In the genomic region with DNA sequence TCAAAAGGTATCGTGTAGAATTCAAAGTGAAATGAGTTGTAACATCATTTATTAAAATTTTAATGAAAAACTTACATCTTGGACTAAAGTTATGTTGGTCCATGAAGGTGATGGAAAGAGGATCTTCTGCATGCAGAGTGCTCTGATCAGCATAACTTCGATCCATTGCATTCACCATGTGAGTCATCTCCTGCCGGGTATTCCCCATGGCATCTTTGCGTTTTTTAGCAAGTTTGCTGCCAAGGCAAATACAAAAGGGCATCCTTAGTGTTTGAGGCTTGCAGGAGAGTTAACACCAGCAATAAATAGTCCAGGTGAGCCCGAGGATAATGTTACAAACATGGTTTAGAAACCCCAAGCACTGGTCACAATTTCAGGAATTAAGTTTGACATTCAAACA, we compare ENCODE assay signal across 25 cellular contexts.
DNase-seq lines count a peak whose midpoint lies in the region; ATAC-seq and TF ChIP-seq lines count a peak whose summit lies in the region.
"Had no signal": no experiment of that assay in that cellular context is flagged by ENCODE, and none has a peak within 500 bp of the region (broad histone marks: within the 10 kb centered on the region; RNA-seq: fewer than 3 reads in every experiment).

No MANE protein-coding gene starts in this region.

- ATAC-seq in GM21619 (IDR thresholded peaks at IDR 0.05; ENCODE audit: unreplicated experiment) (no peak), GM18870 (IDR thresholded peaks at IDR 0.05; ENCODE audit: unreplicated experiment) (no peak)
- ATAC-seq: A549; activated CD8-positive, alpha-beta memory T cell treated with anti-CD3 and anti-CD28 coated beads, Interleukin-2, amount 10 ng/mL, durations not matched to agents 7 days and 5 days; GM12878; naive thymus-derived CD8-positive, alpha-beta T cell had no signal

- no peaks in the 10 kb centered on the region for H3K9me3 Mint-ChIP-seq in activated naive CD4-positive, alpha-beta T cell treated with anti-CD3 and anti-CD28 coated beads for 36 hours

- H3K4me1 ChIP-seq in SK-N-SH (ENCODE audit: control insufficient read depth in 1 of 2, insufficient read depth in 2 of 2, low read depth in 1 of 2, low read length in 1 of 2): no peaks in the 10 kb centered on the region; a peak in 1 of 4 replicates
- H3K4me1 ChIP-seq: BLaER1, parathyroid adenoma had no signal

- no peak overlapping the region for H3K27ac ChIP-seq in SK-N-SH (ENCODE audit: low read depth in 2 of 2, low read length in 1 of 2)
- H3K27ac ChIP-seq: A549, BLaER1, parathyroid adenoma, stomach had no signal

- peaks cover 0 to 21% of the 10 kb centered on the region in 2 experiments for H3K36me3 ChIP-seq in SK-N-SH (replicated peaks in 1 of 2; ENCODE audit: control insufficient read depth in 1 of 2, insufficient read depth in 2 of 2, low read length in 1 of 2)
- H3K36me3 ChIP-seq: BLaER1 had no signal

- no peaks in the 10 kb centered on the region for H3K27me3 ChIP-seq in SK-N-SH (ENCODE audit: insufficient read depth)
- H3K27me3 ChIP-seq: BLaER1, stomach had no signal

- CTCF ChIA-PET in activated naive CD4-positive, alpha-beta T cell treated with anti-CD3 and anti-CD28 coated beads for 36 hours (lab: Charles Lee): no interaction called here
- CTCF ChIA-PET in SK-N-SH (lab: Yijun Ruan, JAX): no interaction called here

- no peak overlapping the region for H3K4me3 ChIP-seq in SK-N-SH (ENCODE audit: low read depth in 2 of 2, low read length in 1 of 2)
- H3K4me3 ChIP-seq: A549, BLaER1, GM12878, stomach had no signal

- H3K9me3 ChIP-seq in SK-N-SH: no peaks in the 10 kb centered on the region
- H3K9me3 ChIP-seq: A549, BLaER1, stomach had no signal

- WGBS in SK-N-SH (ENCODE audit: low lambda C conversion rate): 40% methylated on average over 5 of the region's 5 CpGs

- intact Hi-C loops in activated naive CD4-positive, alpha-beta T cell treated with anti-CD3 and anti-CD28 coated beads for 36 hours (cut with micrococcal nuclease): no loop called here

- no peak overlapping the region for H3K9ac ChIP-seq in SK-N-SH
- H3K9ac ChIP-seq: BLaER1, parathyroid adenoma had no signal

- H3K79me2 ChIP-seq in SK-N-SH (ENCODE audit: insufficient read depth): no peaks in the 10 kb centered on the region
- H3K79me2 ChIP-seq: parathyroid adenoma had no signal

- POLR2A ChIA-PET in SK-N-SH (lab: Yijun Ruan, JAX): no interaction called here

- no peak overlapping the region for H3K27ac Mint-ChIP-seq in activated naive CD4-positive, alpha-beta T cell treated with anti-CD3 and anti-CD28 coated beads for 36 hours
- H3K27ac Mint-ChIP-seq: activated CD8-positive, alpha-beta memory T cell treated with anti-CD3 and anti-CD28 coated beads, Interleukin-2, amount 10 ng/mL, durations not matched to agents 7 days and 5 days had no signal

- H3K4me3 Mint-ChIP-seq in activated naive CD4-positive, alpha-beta T cell treated with anti-CD3 and anti-CD28 coated beads for 36 hours: no peak overlapping the region
- H3K4me3 Mint-ChIP-seq: activated CD8-positive, alpha-beta memory T cell treated with anti-CD3 and anti-CD28 coated beads, Interleukin-2, amount 10 ng/mL, durations not matched to agents 7 days and 5 days; naive thymus-derived CD8-positive, alpha-beta T cell had no signal

- no peak overlapping the region for H2AFZ ChIP-seq in SK-N-SH (ENCODE audit: low read depth)
- H2AFZ ChIP-seq: parathyroid adenoma had no signal

- H3F3A ChIP-seq in SK-N-SH (replicated peaks; ENCODE audit: insufficient read depth): no peaks in the 10 kb centered on the region

- no peak for TF ChIP-seq RAD21 in SK-N-SH (IDR thresholded peaks at IDR 0.05; ENCODE audit: low read length)

- H3K4me1 Mint-ChIP-seq in activated naive CD4-positive, alpha-beta T cell treated with anti-CD3 and anti-CD28 coated beads for 36 hours (ENCODE audit: low read depth): peaks cover 6% of the 10 kb centered on the region

- no peaks in the 10 kb centered on the region for H3K9me2 ChIP-seq in SK-N-SH

- no peaks in the 10 kb centered on the region for H3K36me3 Mint-ChIP-seq in activated naive CD4-positive, alpha-beta T cell treated with anti-CD3 and anti-CD28 coated beads for 36 hours (ENCODE audit: low read depth)

- no peak for TF ChIP-seq CTCF in SK-N-SH (IDR thresholded peaks at IDR 0.05)

- DNase-seq in activated naive CD4-positive, alpha-beta T cell treated with anti-CD3 and anti-CD28 coated beads for 36 hours: peak; percentile 27
- DNase-seq in activated naive CD4-positive, alpha-beta T cell (lab: John Stamatoyannopoulos, UW): no peak
- DNase-seq in SK-N-SH: no peak
- peak; percentile 22 for DNase-seq in fibroblast of peridontal ligament (ENCODE audit: extremely low read depth)
- peak; percentile 7 for DNase-seq in stromal cell of bone marrow (ENCODE audit: low read depth)
- no peak for DNase-seq in HCEC 1CT
- DNase-seq: activated CD4-positive, alpha-beta T cell treated with anti-CD3 and anti-CD28 coated beads for 1 hour; activated CD8-positive, alpha-beta memory T cell treated with anti-CD3 and anti-CD28 coated beads, Interleukin-2, amount 10 ng/mL, durations not matched to agents 7 days and 5 days; amniotic stem cell; H7; hippocampal formation; islet precursor cell; mesendoderm; naive thymus-derived CD8-positive, alpha-beta T cell; NCI-H1048; NCI-H2029; NCI-H446; RPMI8226; stomach had no signal

- TF ChIP-seq EP300 in SK-N-SH (IDR thresholded peaks at IDR 0.05; ENCODE audit: borderline replicate concordance in 1 of 2, low read depth in 1 of 2, low read length in 1 of 2): no peak

- H4K20me1 ChIP-seq in SK-N-SH (ENCODE audit: insufficient read depth): no peaks in the 10 kb centered on the region
- H4K20me1 ChIP-seq: BLaER1 had no signal

- H3K27me3 Mint-ChIP-seq in activated naive CD4-positive, alpha-beta T cell treated with anti-CD3 and anti-CD28 coated beads for 36 hours (ENCODE audit: low read depth): no peaks in the 10 kb centered on the region
- H3K27me3 Mint-ChIP-seq: activated CD8-positive, alpha-beta memory T cell treated with anti-CD3 and anti-CD28 coated beads, Interleukin-2, amount 10 ng/mL, durations not matched to agents 7 days and 5 days; naive thymus-derived CD8-positive, alpha-beta T cell had no signal

- H3K4me2 ChIP-seq in SK-N-SH: no peak overlapping the region
- H3K4me2 ChIP-seq: A549, BLaER1 had no signal

TF ChIP-seq in SK-N-SH, 30 proteins besides CTCF, POLR2A, EP300 and RAD21:
- TF ChIP-seq TCF12 (IDR thresholded peaks at IDR 0.05) (0 out of 2 replicates have a peak, but pooled peaks have one; percentile 9), NFIC (IDR thresholded peaks at IDR 0.05; ENCODE audit: borderline replicate concordance) (peak; percentile 66; the same call in 1 of the 2 replicates), FOXJ3 (CRISPR knock-in tag; IDR thresholded peaks at IDR 0.05) (no peak), REST (IDR thresholded peaks at IDR 0.05; ENCODE audit: low read depth, low read length) (no peak), ELF1 (IDR thresholded peaks at IDR 0.05) (no peak), FOSL2 (IDR thresholded peaks at IDR 0.05; ENCODE audit: borderline replicate concordance, low read depth) (peak; percentile 60), GABPA (IDR thresholded peaks at IDR 0.05; ENCODE audit: low read depth) (no peak), JUND (IDR thresholded peaks at IDR 0.05) (peak; percentile 39), TEAD4 (IDR thresholded peaks at IDR 0.05; ENCODE audit: borderline replicate concordance, insufficient read depth) (no peak), CHD2 (IDR thresholded peaks at IDR 0.05; ENCODE audit: low read length, partially characterized antibody) (no peak), GATA2 (CRISPR knock-in tag; IDR thresholded peaks at IDR 0.05) (no peak)

Comparison
In these comparisons a context has a peak if more than half of its experiments do, and no peak if none do; other contexts are left out.
1. DNase-seq: peak in activated naive CD4-positive, alpha-beta T cell treated with anti-CD3 and anti-CD28 coated beads for 36 hours (single experiment), fibroblast of peridontal ligament (single experiment) and stromal cell of bone marrow (single experiment); none in activated naive CD4-positive, alpha-beta T cell (0 of 4), SK-N-SH (single experiment) and HCEC 1CT (single experiment).